In genomic region chr4:3417448-3417847, GRCh38 we compare ENCODE assay signal across 20 cellular contexts. TPM values are rescaled to one million over a fixed set of nuclear protein-coding genes. Genes with fewer than 3 reads are reported as not detected.
A peak's percentile ranks its signal among the peaks of the same experiment; 100 is the strongest.
DNase-seq lines count a peak whose midpoint lies in the region; ATAC-seq and TF ChIP-seq lines count a peak whose summit lies in the region.
"Had no signal": no experiment of that assay in that cellular context is flagged by ENCODE, and none has a peak within 500 bp of the region (broad histone marks: within the 10 kb centered on the region; RNA-seq: fewer than 3 reads in every experiment).

No MANE protein-coding gene starts in this region.

- peaks cover 10% of the 10 kb centered on the region for H3K36me3 Mint-ChIP-seq in chondrocyte (ENCODE audit: low read depth)
- H3K36me3 Mint-ChIP-seq in nephron progenitor cell (ENCODE audit: low read depth): peaks cover 41% of the 10 kb centered on the region

- H3K36me3 ChIP-seq in left ventricle myocardium inferior (peaks cover 39% of the 10 kb centered on the region), aorta (ENCODE audit: control insufficient read depth in 1 of 2, insufficient read depth in 2 of 2, low read length in 1 of 2) (no peaks in the 10 kb centered on the region)

- H3K4me3 ChIP-seq in left ventricle myocardium inferior: no peak overlapping the region
- no peak overlapping the region for H3K4me3 ChIP-seq in aorta (ENCODE audit: low read length in 2 of 2)
- H3K4me3 ChIP-seq: GM12878 had no signal

- TF ChIP-seq CTCF in left ventricle myocardium inferior (IDR thresholded peaks at IDR 0.05; ENCODE audit: borderline replicate concordance) (no peak), chondrocyte (IDR thresholded peaks at IDR 0.05) (no peak), nephron progenitor cell (IDR thresholded peaks at IDR 0.05) (no peak)

- H3K4me1 ChIP-seq in left ventricle myocardium inferior (no peaks in the 10 kb centered on the region), aorta (ENCODE audit: control insufficient read depth in 1 of 2, insufficient read depth in 2 of 2, low read length in 2 of 2) (no peaks in the 10 kb centered on the region)

- no peaks in the 10 kb centered on the region for H3K9me3 Mint-ChIP-seq in chondrocyte (ENCODE audit: low read depth)
- H3K9me3 Mint-ChIP-seq in nephron progenitor cell: no peaks in the 10 kb centered on the region
- H3K9me3 Mint-ChIP-seq: CD4-positive, CD25-positive, alpha-beta regulatory T cell had no signal

- intact Hi-C loops in left ventricle myocardium inferior (cut with micrococcal nuclease): no loop called here
- intact Hi-C loops in cardiac septum (cut with DNase I): no loop called here
- intact Hi-C loops in aorta (cut with DNase I): no loop called here

- DNase-seq in left ventricle myocardium inferior (peak; percentile 13), cardiac septum (ENCODE audit: low spot score) (no peak), chondrocyte (ENCODE audit: low spot score) (peak; percentile 63), nephron progenitor cell (no peak), aorta (peak; percentile 17 to 62), ureter (ENCODE audit: low spot score) (no peak), HUDEP-2 (lab: John Stamatoyannopoulos, UW; ENCODE audit: unreplicated experiment in 76 of 76) (no peak)
- DNase-seq: CD4-positive, CD25-positive, alpha-beta regulatory T cell; KG1; NCI-H1092 treated with DMSO at 0.1 percent for 48 hours; NCI-H187; NCI-H446 treated with DMSO at 0.1 percent for 48 hours; NCI-H82; SHP77 treated with DMSO at 0.1 percent for 48 hours had no signal

- H3K4me3 Mint-ChIP-seq in chondrocyte (ENCODE audit: unreplicated experiment) (no peak overlapping the region), nephron progenitor cell (no peak overlapping the region)
- H3K4me3 Mint-ChIP-seq: CD4-positive, CD25-positive, alpha-beta regulatory T cell had no signal

- ATAC-seq in aorta (ENCODE audit: low FRiP score) (no peak), GM21576 (IDR thresholded peaks at IDR 0.05; ENCODE audit: unreplicated experiment) (no peak)
- ATAC-seq: GM12878 had no signal

- H3K27ac Mint-ChIP-seq in chondrocyte (ENCODE audit: unreplicated experiment) (no peak overlapping the region), nephron progenitor cell (peak overlapping the region; percentile 29)

- no peaks in the 10 kb centered on the region for H3K27me3 Mint-ChIP-seq in chondrocyte (ENCODE audit: low read depth)
- no peaks in the 10 kb centered on the region for H3K27me3 Mint-ChIP-seq in nephron progenitor cell (ENCODE audit: low read depth, poor library complexity)
- H3K27me3 Mint-ChIP-seq: CD4-positive, CD25-positive, alpha-beta regulatory T cell had no signal

- 93 to 95% methylated on average over 21 of the region's 21 CpGs for WGBS in aorta, 2 donors

- H3K4me1 Mint-ChIP-seq in chondrocyte (ENCODE audit: low read depth): no peaks in the 10 kb centered on the region
- H3K4me1 Mint-ChIP-seq in nephron progenitor cell: peaks cover 53% of the 10 kb centered on the region
- H3K4me1 Mint-ChIP-seq: CD4-positive, CD25-positive, alpha-beta regulatory T cell had no signal

- no peaks in the 10 kb centered on the region for H3K27me3 ChIP-seq in left ventricle myocardium inferior (ENCODE audit: low read depth)
- H3K27me3 ChIP-seq in aorta (ENCODE audit: control insufficient read depth in 1 of 2, insufficient read depth in 2 of 2, low read length in 1 of 2): no peaks in the 10 kb centered on the region

- no peak overlapping the region for H3K27ac ChIP-seq in left ventricle myocardium inferior (replicated peaks)
- H3K27ac ChIP-seq in aorta (ENCODE audit: low read depth in 1 of 2, low read length in 2 of 2): no peak overlapping the region

- H3K9me3 ChIP-seq in left ventricle myocardium inferior (replicated peaks): no peaks in the 10 kb centered on the region
- no peaks in the 10 kb centered on the region for H3K9me3 ChIP-seq in aorta (ENCODE audit: control insufficient read depth, low read length)

RNA-seq across cellular contexts. Expression of gene HGFAC, which starts 24.3 kb away (rescaled TPM):
- total RNA-seq in left ventricle myocardium inferior: 0.80 TPM
- total RNA-seq in cardiac septum: 0.38 TPM
- 0.28 to 0.36 TPM (median 0.35 TPM) in 3 replicates for total RNA-seq in chondrocyte
- total RNA-seq in aorta: under 1 TPM; 0.18 to 0.49 TPM
- 1 to 10 TPM; 1.5 to 2.1 TPM for polyA plus RNA-seq in aorta
- total RNA-seq in ureter: not detected
- total RNA-seq: CD4-positive, CD25-positive, alpha-beta regulatory T cell; G401; HT1080; M059J had no signal
- polyA plus RNA-seq: GM12878 had no signal

RNA-seq across cellular contexts. Expression of gene DOK7, which starts 45.7 kb away (rescaled TPM):
- total RNA-seq in left ventricle myocardium inferior (46.7 TPM), cardiac septum (62.7 TPM), chondrocyte (0.37 TPM in 1 of 3 replicates, not detected in the others), aorta (1 to 10 TPM; 3.3 to 9.1 TPM), ureter (4.5 TPM)
- polyA plus RNA-seq in aorta: 1 to 10 TPM; 4.3 to 5.1 TPM
- total RNA-seq: A673; CD4-positive, CD25-positive, alpha-beta regulatory T cell; G401; HT1080 had no signal

Comparison
In these comparisons a context has a peak if more than half of its experiments do, and no peak if none do; other contexts are left out.
1. DNase-seq: peak in left ventricle myocardium inferior (single experiment), chondrocyte (single experiment) and aorta (2 of 2); none in cardiac septum (single experiment), nephron progenitor cell (single experiment), ureter (single experiment) and HUDEP-2 (0 of 76).